In the genomic region with DNA sequence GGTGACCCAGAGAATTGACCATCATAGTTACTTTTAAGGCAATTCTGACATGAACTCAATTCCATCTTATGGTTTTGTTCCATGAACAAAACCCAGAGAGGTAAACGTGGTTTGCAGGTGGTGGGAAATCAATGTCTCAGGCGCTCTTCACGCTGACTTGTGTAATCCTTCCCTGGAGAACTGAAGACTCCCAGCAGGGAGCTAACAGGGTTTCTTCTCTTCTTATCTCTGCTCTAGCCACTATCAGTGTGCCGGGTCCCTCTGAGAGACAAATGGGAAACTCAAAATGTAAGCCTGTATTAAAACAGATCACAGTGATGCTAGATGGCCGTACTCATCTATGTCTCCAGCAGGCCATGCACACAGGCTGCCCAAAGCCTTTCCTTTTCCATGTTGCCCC, we compare ENCODE assay signal across 28 cellular contexts.
"Had no signal": no experiment of that assay in that cellular context is flagged by ENCODE, and none has a peak within 500 bp of the region (broad histone marks: within the 10 kb centered on the region; RNA-seq: fewer than 3 reads in every experiment).

No MANE protein-coding gene starts in this region.

- H3K4me3 ChIP-seq: stomach, suprapubic skin, testis, thoracic aorta, thyroid gland, tibial artery, tibial nerve, transverse colon, upper lobe of left lung, upper lobe of right lung, uterus, vagina had no signal

- H3K9me3 Mint-ChIP-seq: stimulated activated effector memory CD8-positive, alpha-beta T cell treated with anti-CD3 and anti-CD28 coated beads, Interleukin-12 subunit alpha, Interleukin-12 subunit beta, amount 100 ng/mL, for 72 hours; stimulated activated memory B cell treated with anti-CD40 and anti-IgM and Interleukin-4, amounts not matched to agents 10 μg/mL and 1 μg/mL and 100 μg/mL, for 72 hours; stimulated activated naive B cell treated with anti-CD40 and anti-IgM and Interleukin-4, amounts not matched to agents 10 μg/mL and 1 μg/mL and 100 μg/mL, for 72 hours; stimulated activated naive CD8-positive, alpha-beta T cell treated with anti-CD3 and anti-CD28 coated beads, Interleukin-15, amount 100 ng/mL, for 72 hours; stimulated activated naive CD8-positive, alpha-beta T cell treated with anti-CD3 and anti-CD28 coated beads, Interleukin-15, Interleukin-2, amounts not matched to agents 100 ng/mL and 50 ng/mL, for 24 hours; type B pancreatic cell had no signal

- H3K27ac ChIP-seq: stomach, suprapubic skin, testis, thoracic aorta, thyroid gland, tibial artery, tibial nerve, transverse colon, upper lobe of right lung, uterus, vagina had no signal

- H3K36me3 ChIP-seq: stomach, suprapubic skin, thoracic aorta, thyroid gland, tibial artery, tibial nerve, transverse colon, upper lobe of left lung, upper lobe of right lung, uterus, vagina had no signal

- H3K27ac Mint-ChIP-seq: stimulated activated effector memory CD8-positive, alpha-beta T cell treated with anti-CD3 and anti-CD28 coated beads, Interleukin-12 subunit alpha, Interleukin-12 subunit beta, amount 100 ng/mL, for 72 hours; stimulated activated memory B cell treated with anti-CD40 and anti-IgM and Interleukin-4, amounts not matched to agents 10 μg/mL and 1 μg/mL and 100 μg/mL, for 72 hours; stimulated activated naive B cell treated with anti-CD40 and anti-IgM and Interleukin-4, amounts not matched to agents 10 μg/mL and 1 μg/mL and 100 μg/mL, for 72 hours; stimulated activated naive CD8-positive, alpha-beta T cell treated with anti-CD3 and anti-CD28 coated beads, Interleukin-15, amount 100 ng/mL, for 72 hours; stimulated activated naive CD8-positive, alpha-beta T cell treated with anti-CD3 and anti-CD28 coated beads, Interleukin-15, Interleukin-2, amounts not matched to agents 100 ng/mL and 50 ng/mL, for 24 hours; type B pancreatic cell had no signal

- DNase-seq: stimulated activated CD4-positive, alpha-beta T cell treated with anti-CD3 and anti-CD28 coated beads, Interleukin-2, amount 100 ng/mL, for 48 hours; stimulated activated CD4-positive, alpha-beta T cell treated with anti-CD3 and anti-CD28 coated beads, Interleukin-4, amount 100 ng/mL, for 1 hour; stimulated activated CD4-positive, alpha-beta T cell treated with anti-CD3 and anti-CD28 coated beads, Interleukin-4, amount 100 ng/mL, for 24 hours; stimulated activated CD4-positive, alpha-beta T cell treated with anti-CD3 and anti-CD28 coated beads, Interleukin-4, amount 100 ng/mL, for 4 hours; stimulated activated CD8-positive, alpha-beta memory T cell treated with anti-CD3 and anti-CD28 coated beads, Interleukin-4, amount 100 ng/mL, for 48 hours; stimulated activated naive B cell treated with anti-CD40 and anti-IgM and Interleukin-4, amounts not matched to agents 10 μg/mL and 1 μg/mL and 100 μg/mL, for 72 hours; stimulated activated naive CD4-positive, alpha-beta T cell; stimulated activated naive CD4-positive, alpha-beta T cell treated with Interleukin-2 at 50 U/mL for 16 hours; stimulated activated naive CD8-positive, alpha-beta T cell treated with anti-CD3 and anti-CD28 coated beads, Interleukin-15, amount 100 ng/mL, for 72 hours; stimulated activated naive CD8-positive, alpha-beta T cell treated with anti-CD3 and anti-CD28 coated beads, Interleukin-15, Interleukin-2, amounts not matched to agents 100 U/mL and 50 U/mL, for 24 hours; stomach; substantia nigra; testis; thyroid gland; tibial artery; transverse colon; trophoblast cell; upper lobe of left lung; upper lobe of right lung; uterus had no signal

- H3K4me1 Mint-ChIP-seq: stimulated activated effector memory CD8-positive, alpha-beta T cell treated with anti-CD3 and anti-CD28 coated beads, Interleukin-12 subunit alpha, Interleukin-12 subunit beta, amount 100 ng/mL, for 72 hours; stimulated activated memory B cell treated with anti-CD40 and anti-IgM and Interleukin-4, amounts not matched to agents 10 μg/mL and 1 μg/mL and 100 μg/mL, for 72 hours; stimulated activated naive B cell treated with anti-CD40 and anti-IgM and Interleukin-4, amounts not matched to agents 10 μg/mL and 1 μg/mL and 100 μg/mL, for 72 hours; stimulated activated naive CD8-positive, alpha-beta T cell treated with anti-CD3 and anti-CD28 coated beads, Interleukin-15, amount 100 ng/mL, for 72 hours had no signal

- H3K9me3 ChIP-seq: stomach, suprapubic skin, testis, thoracic aorta, thyroid gland, tibial artery, tibial nerve, transverse colon, upper lobe of left lung, upper lobe of right lung, uterus, vagina had no signal

- H3K4me1 ChIP-seq: stomach, suprapubic skin, testis, thyroid gland, tibial artery, transverse colon, upper lobe of right lung, uterus had no signal

- ATAC-seq: stimulated activated effector memory CD8-positive, alpha-beta T cell treated with anti-CD3 and anti-CD28 coated beads, Interleukin-12 subunit alpha, Interleukin-12 subunit beta, amount 100 ng/mL, for 72 hours; stimulated activated memory B cell treated with anti-CD40 and anti-IgM and Interleukin-4, amounts not matched to agents 10 μg/mL and 1 μg/mL and 100 μg/mL, for 72 hours; stimulated activated naive B cell treated with anti-CD40 and anti-IgM and Interleukin-4, amounts not matched to agents 10 μg/mL and 1 μg/mL and 100 μg/mL, for 72 hours; stimulated activated naive CD8-positive, alpha-beta T cell treated with anti-CD3 and anti-CD28 coated beads, Interleukin-15, amount 100 ng/mL, for 72 hours; stimulated activated naive CD8-positive, alpha-beta T cell treated with anti-CD3 and anti-CD28 coated beads, Interleukin-15, Interleukin-2, amounts not matched to agents 100 U/mL and 50 U/mL, for 24 hours; upper lobe of right lung had no signal

- H3K36me3 Mint-ChIP-seq: stimulated activated effector memory CD8-positive, alpha-beta T cell treated with anti-CD3 and anti-CD28 coated beads, Interleukin-12 subunit alpha, Interleukin-12 subunit beta, amount 100 ng/mL, for 72 hours; stimulated activated memory B cell treated with anti-CD40 and anti-IgM and Interleukin-4, amounts not matched to agents 10 μg/mL and 1 μg/mL and 100 μg/mL, for 72 hours; stimulated activated naive B cell treated with anti-CD40 and anti-IgM and Interleukin-4, amounts not matched to agents 10 μg/mL and 1 μg/mL and 100 μg/mL, for 72 hours; type B pancreatic cell had no signal

- H3K27me3 ChIP-seq: suprapubic skin, testis, thyroid gland, tibial nerve, transverse colon, upper lobe of left lung, uterus, vagina had no signal

- H3K4me3 Mint-ChIP-seq: stimulated activated effector memory CD8-positive, alpha-beta T cell treated with anti-CD3 and anti-CD28 coated beads, Interleukin-12 subunit alpha, Interleukin-12 subunit beta, amount 100 ng/mL, for 72 hours; stimulated activated memory B cell treated with anti-CD40 and anti-IgM and Interleukin-4, amounts not matched to agents 10 μg/mL and 1 μg/mL and 100 μg/mL, for 72 hours; stimulated activated naive B cell treated with anti-CD40 and anti-IgM and Interleukin-4, amounts not matched to agents 10 μg/mL and 1 μg/mL and 100 μg/mL, for 72 hours; stimulated activated naive CD8-positive, alpha-beta T cell treated with anti-CD3 and anti-CD28 coated beads, Interleukin-15, amount 100 ng/mL, for 72 hours; stimulated activated naive CD8-positive, alpha-beta T cell treated with anti-CD3 and anti-CD28 coated beads, Interleukin-15, Interleukin-2, amounts not matched to agents 100 ng/mL and 50 ng/mL, for 24 hours; type B pancreatic cell had no signal
